ENCODE assay signal across 24 cellular contexts in the genomic region with DNA sequence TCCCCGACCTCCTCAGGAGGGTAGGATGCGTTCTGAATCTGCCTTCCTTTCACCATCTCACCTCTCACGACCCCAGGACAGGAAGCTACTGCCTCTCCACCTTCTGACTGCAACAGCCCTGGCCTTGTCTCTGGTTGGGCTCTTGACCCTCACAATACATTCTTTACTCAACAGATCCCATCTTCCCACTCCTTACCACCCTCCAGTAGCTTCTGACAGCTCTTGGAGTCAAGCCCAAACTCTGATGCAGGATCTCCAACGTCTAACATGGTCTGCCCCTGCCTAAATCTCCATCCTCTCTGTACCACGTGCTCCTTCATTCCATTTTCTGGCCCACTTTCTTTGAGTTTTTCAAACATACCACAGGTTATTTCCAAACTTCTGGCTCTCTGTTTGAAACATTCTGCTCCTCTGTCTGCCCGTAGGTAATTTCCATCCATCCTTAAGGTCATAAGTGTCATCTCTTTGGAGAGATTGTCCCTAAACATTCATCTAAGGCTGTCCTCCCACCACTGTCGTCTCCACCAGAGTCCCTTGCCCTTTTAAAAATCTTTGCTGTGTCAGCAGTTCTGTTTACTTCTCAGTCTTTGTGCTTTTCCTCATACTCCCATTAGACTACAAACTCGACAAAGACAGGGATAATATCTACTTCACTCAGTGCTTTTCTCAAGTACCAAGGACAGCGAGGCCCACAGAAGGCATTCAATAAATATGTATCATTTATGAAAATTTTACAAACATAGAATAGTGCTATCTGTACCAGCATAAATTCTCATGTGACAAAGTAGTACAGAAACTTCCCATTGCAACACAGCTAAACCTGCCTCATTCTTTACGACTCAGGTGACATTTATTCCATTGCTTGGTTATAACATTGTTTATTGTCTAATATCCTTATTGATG.
A peak's percentile ranks its signal among the peaks of the same experiment; 100 is the strongest.
DNase-seq lines count a peak whose midpoint lies in the region; ATAC-seq, FAIRE-seq and TF ChIP-seq lines count a peak whose summit lies in the region.
"Had no signal": no experiment of that assay in that cellular context is flagged by ENCODE, and none has a peak within 500 bp of the region (broad histone marks: within the 10 kb centered on the region; RNA-seq: fewer than 3 reads in every experiment).

No MANE protein-coding gene starts in this region.

- no peaks in the 10 kb centered on the region for H3K27me3 ChIP-seq in layer of hippocampus (ENCODE audit: control insufficient read depth, insufficient read depth, low read length)
- H3K27me3 ChIP-seq: BLaER1 treated with 17β-estradiol and CSF1 and Interleukin-3, amounts not matched to agents 10 nM and 100 nM had no signal

- no peak for TF ChIP-seq CTCF in HEK293 (tag by site-specific recombination; IDR thresholded peaks at IDR 0.05)

- DNase-seq in urothelium cell line (ENCODE audit: low spot score) (no peak), SHP77 (lab: John Stamatoyannopoulos, UW) (no peak)
- DNase-seq: AML-193; CD4-positive, alpha-beta T cell; Karpas-422; NCI-H1092; NCI-H1417 treated with DMSO at 0.1 percent for 48 hours; NCI-H187; NCI-H2081 treated with DMSO at 0.1 percent for 48 hours; NCI-H2171; NCI-H226; NCI-H510A; NCI-H69; RPMI8226; SHP77 treated with DMSO at 0.1 percent for 48 hours had no signal

- CTCF ChIA-PET in HEK293 (lab: Yijun Ruan, JAX), result no interaction called here

- no peak overlapping the region for H3K27ac ChIP-seq in HEK293 (ENCODE audit: extremely low read depth, low read depth, low read length)
- peak overlapping the region; percentile 14 for H3K27ac ChIP-seq in angular gyrus (ENCODE audit: low read depth, low read length)
- H3K27ac ChIP-seq in layer of hippocampus (ENCODE audit: low read depth, low read length), result peak overlapping the region; percentile 43
- H3K27ac ChIP-seq: BLaER1 treated with 17β-estradiol and CSF1 and Interleukin-3, amounts not matched to agents 10 nM and 100 nM had no signal

- no peaks in the 10 kb centered on the region for H3K4me1 ChIP-seq in HEK293 (ENCODE audit: control insufficient read depth, insufficient read depth, low read length)
- H3K4me1 ChIP-seq: BLaER1 treated with 17β-estradiol and CSF1 and Interleukin-3, amounts not matched to agents 10 nM and 100 nM had no signal

- ATAC-seq in GM21526 (IDR thresholded peaks at IDR 0.05; ENCODE audit: low FRiP score, unreplicated experiment), result no peak
- ATAC-seq in HG03378 (IDR thresholded peaks at IDR 0.05; ENCODE audit: unreplicated experiment), result no peak

- FAIRE-seq in urothelium cell line (lab: Jason Lieb, UNC), result peak; percentile 62
- FAIRE-seq: A204.1, D721Med, H54 had no signal

- no peaks in the 10 kb centered on the region for H3K9me3 ChIP-seq in HEK293 (ENCODE audit: control insufficient read depth, insufficient read depth, low read depth, low read length)

- POLR2A ChIA-PET in HEK293 (lab: Yijun Ruan, JAX), result no interaction called here

- H3K4me3 ChIP-seq in HEK293 (ENCODE audit: low read depth, low read length), result no peak overlapping the region
- H3K4me3 ChIP-seq: BLaER1 treated with 17β-estradiol and CSF1 and Interleukin-3, amounts not matched to agents 10 nM and 100 nM had no signal

- H3K36me3 ChIP-seq in HEK293 (ENCODE audit: control insufficient read depth in 2 of 2, insufficient read depth in 1 of 2, low read length in 2 of 2), result no peaks in the 10 kb centered on the region
- H3K36me3 ChIP-seq: BLaER1 treated with 17β-estradiol and CSF1 and Interleukin-3, amounts not matched to agents 10 nM and 100 nM had no signal

TF ChIP-seq in HEK293, 187 proteins besides CTCF, POLR2A, EP300 and RAD21:
- no peak for TF ChIP-seq ZNF626 (tag by site-specific recombination; IDR thresholded peaks at IDR 0.05)
- TF ChIP-seq, protein P1, sequence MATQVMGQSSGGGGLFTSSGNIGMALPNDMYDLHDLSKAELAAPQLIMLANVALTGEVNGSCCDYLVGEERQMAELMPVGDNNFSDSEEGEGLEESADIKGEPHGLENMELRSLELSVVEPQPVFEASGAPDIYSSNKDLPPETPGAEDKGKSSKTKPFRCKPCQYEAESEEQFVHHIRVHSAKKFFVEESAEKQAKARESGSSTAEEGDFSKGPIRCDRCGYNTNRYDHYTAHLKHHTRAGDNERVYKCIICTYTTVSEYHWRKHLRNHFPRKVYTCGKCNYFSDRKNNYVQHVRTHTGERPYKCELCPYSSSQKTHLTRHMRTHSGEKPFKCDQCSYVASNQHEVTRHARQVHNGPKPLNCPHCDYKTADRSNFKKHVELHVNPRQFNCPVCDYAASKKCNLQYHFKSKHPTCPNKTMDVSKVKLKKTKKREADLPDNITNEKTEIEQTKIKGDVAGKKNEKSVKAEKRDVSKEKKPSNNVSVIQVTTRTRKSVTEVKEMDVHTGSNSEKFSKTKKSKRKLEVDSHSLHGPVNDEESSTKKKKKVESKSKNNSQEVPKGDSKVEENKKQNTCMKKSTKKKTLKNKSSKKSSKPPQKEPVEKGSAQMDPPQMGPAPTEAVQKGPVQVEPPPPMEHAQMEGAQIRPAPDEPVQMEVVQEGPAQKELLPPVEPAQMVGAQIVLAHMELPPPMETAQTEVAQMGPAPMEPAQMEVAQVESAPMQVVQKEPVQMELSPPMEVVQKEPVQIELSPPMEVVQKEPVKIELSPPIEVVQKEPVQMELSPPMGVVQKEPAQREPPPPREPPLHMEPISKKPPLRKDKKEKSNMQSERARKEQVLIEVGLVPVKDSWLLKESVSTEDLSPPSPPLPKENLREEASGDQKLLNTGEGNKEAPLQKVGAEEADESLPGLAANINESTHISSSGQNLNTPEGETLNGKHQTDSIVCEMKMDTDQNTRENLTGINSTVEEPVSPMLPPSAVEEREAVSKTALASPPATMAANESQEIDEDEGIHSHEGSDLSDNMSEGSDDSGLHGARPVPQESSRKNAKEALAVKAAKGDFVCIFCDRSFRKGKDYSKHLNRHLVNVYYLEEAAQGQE (tag by site-specific recombination; IDR thresholded peaks at IDR 0.05), result peak; percentile 85
- TF ChIP-seq ZNF112 (tag by site-specific recombination; IDR thresholded peaks at IDR 0.05), result no peak
- no peak for TF ChIP-seq KLF9 (tag by site-specific recombination; IDR thresholded peaks at IDR 0.05; ENCODE audit: low read depth)
